Comparison of ENCODE assay signal across 34 cellular contexts in genomic region chr6:66861007-66861541, GRCh38.
"Had no signal": no experiment of that assay in that cellular context is flagged by ENCODE, and none has a peak within 500 bp of the region (broad histone marks: within the 10 kb centered on the region; RNA-seq: fewer than 3 reads in every experiment).

No MANE protein-coding gene starts in this region.

- H3K4me1 ChIP-seq: adrenal gland, body of pancreas, breast epithelium had no signal

- H3K9me3 Mint-ChIP-seq: activated T-helper 17 cell treated with anti-CD3 and anti-CD28 coated beads, Interleukin-2, amount 50 U/mL, for 72 hours had no signal

- H3K27ac ChIP-seq: adrenal gland, body of pancreas, brain microvascular endothelial cell, breast epithelium, VCaP had no signal

- DNase-seq: activated B cell treated with CpG ODN at 0.5 μM for 24 hours; activated CD4-positive, alpha-beta memory T cell treated with anti-CD3 and anti-CD28 coated beads for 36 hours; activated CD4-positive, alpha-beta T cell treated with anti-CD3 and anti-CD28 coated beads for 4 hours; activated CD4-positive, alpha-beta T cell treated with anti-CD3 and anti-CD28 coated beads, Interleukin-2, amount 10 ng/mL, durations not matched to agents 24 days and 14 days; activated CD4-positive, alpha-beta T cell treated with anti-CD3 and anti-CD28 coated beads, Interleukin-2, amount 50 U/mL, for 1 hour; activated CD4-positive, alpha-beta T cell treated with anti-CD3 and anti-CD28 coated beads, Interleukin-2, amount 50 U/mL, for 4 hours; activated CD4-positive, CD25-positive, alpha-beta regulatory T cell treated with anti-CD3 and anti-CD28 coated beads, Interleukin-2, amount 50 U/mL, for 72 hours; activated CD8-positive, alpha-beta memory T cell treated with anti-CD3 and anti-CD28 coated beads, Interleukin-2, amount 50 U/mL, for 4 hours; activated CD8-positive, alpha-beta T cell treated with anti-CD3 and anti-CD28 coated beads for 36 hours; activated effector memory CD4-positive, alpha-beta T cell treated with anti-CD3 and anti-CD28 coated beads, Interleukin-2, amount 50 U/mL, for 16 hours; activated gamma-delta T cell treated with Interleukin-2 at 50 U/mL for 16 hours; activated naive CD4-positive, alpha-beta T cell; activated naive CD4-positive, alpha-beta T cell treated with anti-CD3 and anti-CD28 coated beads for 36 hours; activated naive CD8-positive, alpha-beta T cell treated with anti-CD3 and anti-CD28 coated beads for 36 hours; activated T-cell treated with anti-CD3 and anti-CD28 coated beads for 4 hours; activated T-cell treated with anti-CD3 and anti-CD28 coated beads, Interleukin-2, amount 50 U/mL, for 1 hour; activated T-cell treated with anti-CD3 and anti-CD28 coated beads, Interleukin-2, amount 50 U/mL, for 4 hours; activated T-cell treated with anti-CD3 and anti-CD28 coated beads, Interleukin-2, amount 50 U/mL, for 72 hours; adrenal gland; amniotic stem cell; aorta; body of pancreas; brain microvascular endothelial cell; central memory CD4-positive, alpha-beta T cell; T-helper 1 cell; T-helper 2 cell; T-helper 9 cell had no signal

- H3K4me3 ChIP-seq: adrenal gland, body of pancreas, breast epithelium had no signal

- H3K9me3 ChIP-seq: adrenal gland, body of pancreas, breast epithelium had no signal

- H3K4me1 Mint-ChIP-seq: activated B cell treated with CpG ODN at 0.5 μM for 24 hours; activated CD4-positive, alpha-beta T cell treated with anti-CD3 and anti-CD28 coated beads, Interleukin-2, amount 10 ng/mL, durations not matched to agents 24 days and 14 days; activated naive CD8-positive, alpha-beta T cell treated with anti-CD3 and anti-CD28 coated beads for 36 hours; activated T-helper 17 cell treated with anti-CD3 and anti-CD28 coated beads, Interleukin-2, amount 50 U/mL, for 72 hours had no signal

- H3K36me3 Mint-ChIP-seq: activated CD4-positive, alpha-beta memory T cell treated with anti-CD3 and anti-CD28 coated beads for 36 hours; activated naive CD4-positive, alpha-beta T cell treated with anti-CD3 and anti-CD28 coated beads, Interleukin-2, amount 50 U/mL, for 72 hours; activated naive CD8-positive, alpha-beta T cell treated with anti-CD3 and anti-CD28 coated beads for 36 hours had no signal

- H3K27me3 ChIP-seq: adrenal gland, body of pancreas, brain microvascular endothelial cell, breast epithelium had no signal

- H3K27me3 Mint-ChIP-seq: activated B cell treated with CpG ODN at 0.5 μM for 24 hours; activated CD4-positive, alpha-beta memory T cell treated with anti-CD3 and anti-CD28 coated beads for 36 hours; activated CD4-positive, alpha-beta T cell treated with anti-CD3 and anti-CD28 coated beads, Interleukin-2, amount 10 ng/mL, durations not matched to agents 24 days and 14 days; activated CD8-positive, alpha-beta T cell treated with anti-CD3 and anti-CD28 coated beads for 36 hours; activated naive CD8-positive, alpha-beta T cell treated with anti-CD3 and anti-CD28 coated beads for 36 hours; activated T-helper 17 cell treated with anti-CD3 and anti-CD28 coated beads, Interleukin-2, amount 50 U/mL, for 72 hours had no signal

- ATAC-seq: activated CD8-positive, alpha-beta T cell treated with anti-CD3 and anti-CD28 coated beads for 36 hours; activated naive CD4-positive, alpha-beta T cell treated with anti-CD3 and anti-CD28 coated beads, Interleukin-2, amount 50 U/mL, for 72 hours; activated T-cell treated with anti-CD3 and anti-CD28 coated beads, Interleukin-2, amount 50 U/mL, for 4 hours; activated T-cell treated with anti-CD3 and anti-CD28 coated beads, Interleukin-2, amount 50 U/mL, for 72 hours; activated T-helper 17 cell treated with anti-CD3 and anti-CD28 coated beads, Interleukin-2, amount 50 U/mL, for 72 hours; body of pancreas had no signal

- H3K36me3 ChIP-seq: adrenal gland, brain microvascular endothelial cell, breast epithelium had no signal

- H3K27ac Mint-ChIP-seq: activated B cell treated with CpG ODN at 0.5 μM for 24 hours; activated CD4-positive, alpha-beta memory T cell treated with anti-CD3 and anti-CD28 coated beads for 36 hours; activated CD4-positive, alpha-beta T cell treated with anti-CD3 and anti-CD28 coated beads, Interleukin-2, amount 10 ng/mL, durations not matched to agents 24 days and 14 days; activated CD8-positive, alpha-beta T cell treated with anti-CD3 and anti-CD28 coated beads for 36 hours; activated naive CD4-positive, alpha-beta T cell treated with anti-CD3 and anti-CD28 coated beads for 36 hours; activated naive CD4-positive, alpha-beta T cell treated with anti-CD3 and anti-CD28 coated beads, Interleukin-2, amount 50 U/mL, for 72 hours; activated naive CD8-positive, alpha-beta T cell treated with anti-CD3 and anti-CD28 coated beads for 36 hours; activated T-cell treated with anti-CD3 and anti-CD28 coated beads, Interleukin-2, amount 50 U/mL, for 72 hours; activated T-helper 1 cell treated with anti-CD3 and anti-CD28 coated beads, Interleukin-12 subunit alpha, Interleukin-12 subunit beta, Interleukin-2, Interleukin-4 antibody, amounts not matched to agents 30 ng/mL and 10 ng/mL and 1 ng/mL, durations not matched to agents 14 hours and 24 hours and 36 hours; activated T-helper 17 cell treated with anti-CD3 and anti-CD28 coated beads, Interleukin-2, amount 50 U/mL, for 72 hours; T-helper 1 cell treated with Interleukin-12 subunit alpha and Interleukin-12 subunit beta and Interleukin-4 antibody, amounts not matched to agents 30 μg/mL and 1 μg/mL, for 36 hours; T-helper 2 cell treated with Interferon-gamma antibody and Interleukin-4, amounts not matched to agents 5 μg/mL and 100 μg/mL, for 36 hours had no signal

- H3K4me3 Mint-ChIP-seq: activated B cell treated with CpG ODN at 0.5 μM for 24 hours; activated CD4-positive, alpha-beta memory T cell treated with anti-CD3 and anti-CD28 coated beads for 36 hours; activated CD4-positive, alpha-beta T cell treated with anti-CD3 and anti-CD28 coated beads, Interleukin-2, amount 10 ng/mL, durations not matched to agents 24 days and 14 days; activated CD8-positive, alpha-beta T cell treated with anti-CD3 and anti-CD28 coated beads for 36 hours; activated naive CD4-positive, alpha-beta T cell treated with anti-CD3 and anti-CD28 coated beads for 36 hours; activated naive CD8-positive, alpha-beta T cell treated with anti-CD3 and anti-CD28 coated beads for 36 hours; activated T-cell treated with anti-CD3 and anti-CD28 coated beads, Interleukin-2, amount 50 U/mL, for 4 hours; activated T-cell treated with anti-CD3 and anti-CD28 coated beads, Interleukin-2, amount 50 U/mL, for 72 hours; activated T-helper 1 cell treated with anti-CD3 and anti-CD28 coated beads, Interleukin-12 subunit alpha, Interleukin-12 subunit beta, Interleukin-2, Interleukin-4 antibody, amounts not matched to agents 30 ng/mL and 10 ng/mL and 1 ng/mL, durations not matched to agents 14 hours and 24 hours and 36 hours; activated T-helper 17 cell treated with anti-CD3 and anti-CD28 coated beads, Interleukin-2, amount 50 U/mL, for 72 hours; T-helper 1 cell treated with Interleukin-12 subunit alpha and Interleukin-12 subunit beta and Interleukin-4 antibody, amounts not matched to agents 30 μg/mL and 1 μg/mL, for 36 hours; T-helper 2 cell treated with Interferon-gamma antibody and Interleukin-4, amounts not matched to agents 5 μg/mL and 100 μg/mL, for 36 hours had no signal
